In genomic region chr3:170956647-170957046, GRCh38 we compare ENCODE assay signal across 8 cellular contexts.
"Had no signal": no experiment of that assay in that cellular context is flagged by ENCODE, and none has a peak within 500 bp of the region (broad histone marks: within the 10 kb centered on the region; RNA-seq: fewer than 3 reads in every experiment).

No MANE protein-coding gene starts in this region.

- H3K4me1 Mint-ChIP-seq: IgD-negative memory B cell had no signal

- H3K27ac Mint-ChIP-seq: GM23338, H9, IgD-negative memory B cell had no signal

- H3K4me2 ChIP-seq: GM23338 had no signal

- H3K9me3 Mint-ChIP-seq: GM23338, H9, IgD-negative memory B cell had no signal

- H3K27me3 Mint-ChIP-seq: IgD-negative memory B cell had no signal

- H3K4me3 ChIP-seq: GM23338 had no signal

- FAIRE-seq: H1, H54 had no signal

- H3K4me3 Mint-ChIP-seq: GM23338, H9, IgD-negative memory B cell had no signal

- H3K36me3 Mint-ChIP-seq: IgD-negative memory B cell had no signal

- H3K27ac ChIP-seq: HL-60 had no signal

- DNase-seq: H9, HCEC 1CT, KG1 had no signal

- ATAC-seq: GM23338 had no signal

- H2AFZ ChIP-seq: GM23338 had no signal
